In genomic region chr11:82989628-82990404, GRCh38 we compare ENCODE assay signal across 16 cellular contexts.
DNase-seq lines count a peak whose midpoint lies in the region; ATAC-seq and TF ChIP-seq lines count a peak whose summit lies in the region.
"Had no signal": no experiment of that assay in that cellular context is flagged by ENCODE, and none has a peak within 500 bp of the region (broad histone marks: within the 10 kb centered on the region; RNA-seq: fewer than 3 reads in every experiment).

No MANE protein-coding gene starts in this region.

- H3K4me1 Mint-ChIP-seq in natural killer cell (peaks cover 6% of the 10 kb centered on the region in 2 donors), activated B cell treated with CpG ODN at 0.5 μM for 24 hours (peaks cover 49% of the 10 kb centered on the region), immature natural killer cell (peaks cover 6 to 9% of the 10 kb centered on the region in 2 donors)
- H3K4me1 Mint-ChIP-seq in natural killer cell treated with Interleukin-12 subunit alpha and Interleukin-12 subunit beta and Interleukin-15 and Interleukin-18, amount 100 ng/mL, for 72 hours (ENCODE audit: low read depth in 2 of 2) = peaks cover 6 to 10% of the 10 kb centered on the region in 2 donors
- peaks cover 3% of the 10 kb centered on the region for H3K4me1 Mint-ChIP-seq in T-helper 2 cell treated with Interferon-gamma antibody and Interleukin-4, amounts not matched to agents 5 μg/mL and 100 μg/mL, for 36 hours (ENCODE audit: low read depth)

- H3K9me3 Mint-ChIP-seq in natural killer cell (no peaks in the 10 kb centered on the region), activated B cell treated with CpG ODN at 0.5 μM for 24 hours (no peaks in the 10 kb centered on the region), immature natural killer cell (no peaks in the 10 kb centered on the region)
- H3K9me3 Mint-ChIP-seq in natural killer cell treated with Interleukin-12 subunit alpha and Interleukin-12 subunit beta and Interleukin-15 and Interleukin-18, amount 100 ng/mL, for 72 hours = no peaks in the 10 kb centered on the region
- no peaks in the 10 kb centered on the region for H3K9me3 Mint-ChIP-seq in T-helper 2 cell treated with Interferon-gamma antibody and Interleukin-4, amounts not matched to agents 5 μg/mL and 100 μg/mL, for 36 hours

- TF ChIP-seq CTCF in natural killer cell (IDR thresholded peaks at IDR 0.05) (no peak), activated B cell treated with CpG ODN at 0.5 μM for 24 hours (IDR thresholded peaks at IDR 0.05) (no peak)

- POLR2A ChIA-PET in activated B cell treated with CpG ODN at 0.5 μM for 24 hours (lab: Charles Lee) = interaction anchor here (0.6 to 1.2 kb wide), 3 partner anchors 70 to 137 kb away, joined by 3 to 5 read pairs (median 3); partner anchors contain the start of gene RAB30

- H3K36me3 Mint-ChIP-seq in natural killer cell = no peaks in the 10 kb centered on the region
- H3K36me3 Mint-ChIP-seq in natural killer cell treated with Interleukin-12 subunit alpha and Interleukin-12 subunit beta and Interleukin-15 and Interleukin-18, amount 100 ng/mL, for 72 hours = peaks cover 7% of the 10 kb centered on the region
- H3K36me3 Mint-ChIP-seq in activated B cell treated with CpG ODN at 0.5 μM for 24 hours (ENCODE audit: low read depth) = peaks cover 92% of the 10 kb centered on the region
- peaks cover 7 to 19% (median 15%) of the 10 kb centered on the region in 3 donors for H3K36me3 Mint-ChIP-seq in immature natural killer cell
- peaks cover 7% of the 10 kb centered on the region for H3K36me3 Mint-ChIP-seq in T-helper 2 cell treated with Interferon-gamma antibody and Interleukin-4, amounts not matched to agents 5 μg/mL and 100 μg/mL, for 36 hours (ENCODE audit: low read depth)

- H3K27me3 Mint-ChIP-seq in natural killer cell (ENCODE audit: low read depth in 2 of 2) (no peaks in the 10 kb centered on the region), activated B cell treated with CpG ODN at 0.5 μM for 24 hours (no peaks in the 10 kb centered on the region), immature natural killer cell (ENCODE audit: low read depth in 3 of 3) (no peaks in the 10 kb centered on the region)
- H3K27me3 Mint-ChIP-seq in natural killer cell treated with Interleukin-12 subunit alpha and Interleukin-12 subunit beta and Interleukin-15 and Interleukin-18, amount 100 ng/mL, for 72 hours = no peaks in the 10 kb centered on the region
- no peaks in the 10 kb centered on the region for H3K27me3 Mint-ChIP-seq in T-helper 2 cell treated with Interferon-gamma antibody and Interleukin-4, amounts not matched to agents 5 μg/mL and 100 μg/mL, for 36 hours (ENCODE audit: low read depth)

- CTCF ChIA-PET in activated B cell treated with CpG ODN at 0.5 μM for 24 hours (lab: Charles Lee) = no interaction called here

- H3K4me3 Mint-ChIP-seq in natural killer cell (no peak overlapping the region), activated B cell treated with CpG ODN at 0.5 μM for 24 hours (no peak overlapping the region), immature natural killer cell (no peak overlapping the region)
- no peak overlapping the region for H3K4me3 Mint-ChIP-seq in natural killer cell treated with Interleukin-12 subunit alpha and Interleukin-12 subunit beta and Interleukin-15 and Interleukin-18, amount 100 ng/mL, for 72 hours
- no peak overlapping the region for H3K4me3 Mint-ChIP-seq in T-helper 2 cell treated with Interferon-gamma antibody and Interleukin-4, amounts not matched to agents 5 μg/mL and 100 μg/mL, for 36 hours

- ATAC-seq in natural killer cell (peak; percentile 61 to 78 (median 74)), activated B cell treated with CpG ODN at 0.5 μM for 24 hours (ENCODE audit: low read depth) (no peak), HG03025 (IDR thresholded peaks at IDR 0.05; ENCODE audit: low FRiP score, unreplicated experiment) (no peak)
- ATAC-seq in natural killer cell treated with Interleukin-12 subunit alpha and Interleukin-12 subunit beta and Interleukin-15 and Interleukin-18, amount 100 ng/mL, for 72 hours = no peak
- ATAC-seq: activated CD4-positive, CD25-positive, alpha-beta regulatory T cell treated with anti-CD3 and anti-CD28 coated beads, Interleukin-2, amount 50 U/mL, for 24 hours; lower lobe of right lung had no signal

- DNase-seq in natural killer cell (no peak), activated B cell treated with CpG ODN at 0.5 μM for 24 hours (no peak), immature natural killer cell (peak; percentile 13 to 32 (median 26)), SIG-M5 treated with dmso at 0.1 percent for 504 hours (lab: John Stamatoyannopoulos, UW; ENCODE audit: unreplicated experiment) (no peak), dedifferentiated amniotic fluid mesenchymal stem cell (ENCODE audit: extremely low spot score) (no peak)
- no peak for DNase-seq in natural killer cell treated with Interleukin-12 subunit alpha and Interleukin-12 subunit beta and Interleukin-15 and Interleukin-18, amount 100 ng/mL, for 72 hours (ENCODE audit: low spot score)
- no peak for DNase-seq in T-helper 2 cell treated with Interferon-gamma antibody and Interleukin-4, amounts not matched to agents 5 μg/mL and 100 μg/mL, for 36 hours (ENCODE audit: low spot score)
- DNase-seq: ACHN, COR-L47, GF-D8, GM23248, lower lobe of right lung, NCI-H187 treated with DMSO at 0.1 percent for 48 hours, SW 1271 had no signal

- H3K27ac Mint-ChIP-seq in natural killer cell (peak overlapping the region in 1 of 2 donors; percentile 6), activated B cell treated with CpG ODN at 0.5 μM for 24 hours (peak overlapping the region; percentile 20), immature natural killer cell (peak overlapping the region in 2 of 6 donors; percentile 0 to 5)
- H3K27ac Mint-ChIP-seq in natural killer cell treated with Interleukin-12 subunit alpha and Interleukin-12 subunit beta and Interleukin-15 and Interleukin-18, amount 100 ng/mL, for 72 hours = no peak overlapping the region
- no peak overlapping the region for H3K27ac Mint-ChIP-seq in T-helper 2 cell treated with Interferon-gamma antibody and Interleukin-4, amounts not matched to agents 5 μg/mL and 100 μg/mL, for 36 hours

- intact Hi-C loops in natural killer cell (cut with micrococcal nuclease) (loop anchor here (1.0 kb wide), 2 partner anchors 84 to 123 kb away; no protein-coding TSS in a partner anchor), activated B cell treated with CpG ODN at 0.5 μM for 24 hours (cut with micrococcal nuclease) (no loop called here)

Comparison
In these comparisons a context has a peak if more than half of its experiments do, and no peak if none do; other contexts are left out.
1. ATAC-seq: peak in natural killer cell (3 of 3); none in natural killer cell treated with Interleukin-12 subunit alpha and Interleukin-12 subunit beta and Interleukin-15 and Interleukin-18, amount 100 ng/mL, for 72 hours (0 of 2), activated B cell treated with CpG ODN at 0.5 μM for 24 hours (single experiment) and HG03025 (single experiment).
2. DNase-seq: peak in immature natural killer cell (3 of 3); none in natural killer cell (single experiment), natural killer cell treated with Interleukin-12 subunit alpha and Interleukin-12 subunit beta and Interleukin-15 and Interleukin-18, amount 100 ng/mL, for 72 hours (single experiment), activated B cell treated with CpG ODN at 0.5 μM for 24 hours (single experiment), T-helper 2 cell treated with Interferon-gamma antibody and Interleukin-4, amounts not matched to agents 5 μg/mL and 100 μg/mL, for 36 hours (single experiment), SIG-M5 treated with dmso at 0.1 percent for 504 hours (single experiment) and dedifferentiated amniotic fluid mesenchymal stem cell (single experiment).